Comparison of ENCODE assay signal across 8 cellular contexts in the genomic region with DNA sequence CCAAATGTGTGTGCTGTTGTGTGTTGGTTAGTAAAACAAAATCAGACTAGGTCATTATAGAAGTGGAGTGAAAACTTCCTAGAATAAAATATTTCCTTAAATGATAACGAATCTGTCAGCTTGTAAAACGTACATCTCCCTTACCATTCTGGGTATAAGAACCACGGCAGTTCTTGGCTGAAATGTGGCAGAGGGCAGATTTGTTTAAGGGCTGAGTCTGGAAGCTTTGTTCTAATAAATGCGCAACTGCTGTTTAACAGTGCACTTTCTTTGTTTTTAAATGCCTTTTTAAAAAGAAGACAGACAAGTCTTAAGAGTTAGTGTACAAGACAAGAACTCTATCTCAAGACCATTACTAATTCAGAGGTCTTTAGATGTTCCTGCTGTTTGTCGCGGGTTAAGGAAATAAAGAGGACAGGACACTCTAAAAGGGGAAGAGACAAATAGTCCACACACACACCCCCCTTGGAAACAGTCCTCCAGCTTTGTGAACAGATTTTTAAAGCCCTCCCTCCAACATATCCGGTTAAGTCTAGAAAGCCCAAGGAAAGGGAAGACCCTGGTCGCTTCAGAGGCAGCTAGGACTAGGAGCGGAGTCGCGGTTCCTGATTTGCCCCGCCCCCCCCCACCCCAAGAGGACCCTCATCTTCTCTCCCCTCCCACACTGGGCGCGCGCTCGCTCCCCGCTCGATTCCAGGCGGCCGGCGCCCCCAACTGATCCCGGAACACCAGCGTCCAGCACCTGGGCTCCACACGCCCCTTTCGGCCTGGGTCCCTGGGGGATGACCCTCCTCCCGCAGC. TPM values are rescaled to one million over a fixed set of nuclear protein-coding genes. Genes with fewer than 3 reads are reported as not detected.
DNase-seq lines count a peak whose midpoint lies in the region; ATAC-seq and TF ChIP-seq lines count a peak whose summit lies in the region.

No MANE protein-coding gene starts in this region.

- H3K4me1 Mint-ChIP-seq in activated naive CD8-positive, alpha-beta T cell treated with anti-CD3 and anti-CD28 coated beads, Interleukin-2, amount 10 ng/mL, durations not matched to agents 7 days and 5 days, result peaks cover 34% of the 10 kb centered on the region

- no peaks in the 10 kb centered on the region for H3K9me3 ChIP-seq in trophoblast cell (ENCODE audit: insufficient read depth, low read depth, low read length)

- no CpG with 5 or more reads among the region's 26 CpGs for WGBS in trophoblast cell (ENCODE audit: extremely low coverage, insufficient coverage, insufficient read length)

- H2BK120ac ChIP-seq in trophoblast cell (ENCODE audit: insufficient read depth, low read length, poor library complexity), result peak overlapping the region; percentile 86

- H3K4me3 Mint-ChIP-seq in activated naive CD8-positive, alpha-beta T cell treated with anti-CD3 and anti-CD28 coated beads, Interleukin-2, amount 10 ng/mL, durations not matched to agents 7 days and 5 days, result peak overlapping the region; percentile 88

- peaks cover 4% of the 10 kb centered on the region for H3K79me1 ChIP-seq in trophoblast cell (ENCODE audit: low read length)

- peak overlapping the region; percentile 93 for H4K8ac ChIP-seq in trophoblast cell (ENCODE audit: low read depth, low read length)

- POLR2A ChIA-PET in activated naive CD8-positive, alpha-beta T cell treated with anti-CD3 and anti-CD28 coated beads, Interleukin-2, amount 10 ng/mL, durations not matched to agents 7 days and 5 days (lab: Charles Lee), result interaction anchor here (0.7 to 1.8 kb wide), 11 partner anchors 12 to 1063 kb away, joined by 3 to 7 read pairs (median 4); a partner anchor contains a TSS

- in situ Hi-C loops in GM13976 (cut with MboI; ENCODE audit: low sequenced_read_pairs, unreplicated experiment), result no loop called here

- DNase-seq in GM13976 (ENCODE audit: low spot score) (peak; percentile 18), NCI-H748 (lab: John Stamatoyannopoulos, UW; ENCODE audit: unreplicated experiment) (peak; percentile 75), left ventricle myocardium superior (no peak), trophoblast cell (peak; percentile 2 to 23)
- DNase-seq in activated naive CD8-positive, alpha-beta T cell treated with anti-CD3 and anti-CD28 coated beads, Interleukin-2, amount 10 ng/mL, durations not matched to agents 7 days and 5 days, result no peak

- intact Hi-C loops in left ventricle myocardium superior (cut with micrococcal nuclease), result no loop called here

- H3K4ac ChIP-seq in trophoblast cell (ENCODE audit: low read depth, low read length), result peak overlapping the region; percentile 16

- H3K36me3 Mint-ChIP-seq in activated naive CD8-positive, alpha-beta T cell treated with anti-CD3 and anti-CD28 coated beads, Interleukin-2, amount 10 ng/mL, durations not matched to agents 7 days and 5 days, result peaks cover 25% of the 10 kb centered on the region

- H3K27ac ChIP-seq in ACC112 (ENCODE audit: low read depth, low read length) (peak overlapping the region; percentile 64), trophoblast cell (ENCODE audit: low read depth, low read length) (peak overlapping the region; percentile 89)

- H3K14ac ChIP-seq in trophoblast cell (ENCODE audit: low read length), result peak overlapping the region; percentile 95

- peak overlapping the region; percentile 91 for H3K9ac ChIP-seq in trophoblast cell (ENCODE audit: low read length)

- TF ChIP-seq CTCF in GM13976 (IDR thresholded peaks at IDR 0.05; ENCODE audit: borderline replicate concordance, control extremely low read depth, extremely low read depth, insufficient read depth, missing control alignments), result no peak

- H3K79me2 ChIP-seq in ACC112 (ENCODE audit: control insufficient read depth, insufficient read depth, low read length, unreplicated experiment) (peaks cover 47% of the 10 kb centered on the region), trophoblast cell (ENCODE audit: control insufficient read depth, insufficient read depth, low read length, poor library complexity) (peaks cover 4% of the 10 kb centered on the region)

- no peaks in the 10 kb centered on the region for H3K27me3 Mint-ChIP-seq in activated naive CD8-positive, alpha-beta T cell treated with anti-CD3 and anti-CD28 coated beads, Interleukin-2, amount 10 ng/mL, durations not matched to agents 7 days and 5 days

- H3K36me3 ChIP-seq in ACC112 (ENCODE audit: insufficient read depth, low read length), result peaks cover 11% of the 10 kb centered on the region
- H3K36me3 ChIP-seq in trophoblast cell (ENCODE audit: control insufficient read depth in 1 of 2, insufficient read depth in 2 of 2, low read length in 2 of 2), result peaks cover 3 to 5% of the 10 kb centered on the region in 2 experiments

- H3K4me1 ChIP-seq in ACC112 (ENCODE audit: control insufficient read depth, insufficient read depth, low read length, unreplicated experiment) (peaks cover 12% of the 10 kb centered on the region), trophoblast cell (ENCODE audit: control insufficient read depth in 1 of 2, insufficient read depth in 2 of 2, low read length in 2 of 2) (no peaks in the 10 kb centered on the region)

- peak overlapping the region; percentile 82 for H3K4me2 ChIP-seq in trophoblast cell (ENCODE audit: low read length)

- H3K27me3 ChIP-seq in ACC112 (ENCODE audit: insufficient read depth, low read length), result no peaks in the 10 kb centered on the region
- no peaks in the 10 kb centered on the region for H3K27me3 ChIP-seq in trophoblast cell (ENCODE audit: insufficient read depth, low read length)

- peak; percentile 22 for ATAC-seq in HG03103 (IDR thresholded peaks at IDR 0.05; ENCODE audit: low read depth, unreplicated experiment)
- peak; percentile 3 for ATAC-seq in activated naive CD8-positive, alpha-beta T cell treated with anti-CD3 and anti-CD28 coated beads, Interleukin-2, amount 10 ng/mL, durations not matched to agents 7 days and 5 days (ENCODE audit: low read depth)
- peak; percentile 47 for ATAC-seq in left ventricle myocardium superior
- no peak for ATAC-seq in GM18517 (IDR thresholded peaks at IDR 0.05; ENCODE audit: unreplicated experiment)

- no peaks in the 10 kb centered on the region for H3K9me3 Mint-ChIP-seq in activated naive CD8-positive, alpha-beta T cell treated with anti-CD3 and anti-CD28 coated beads, Interleukin-2, amount 10 ng/mL, durations not matched to agents 7 days and 5 days

- no peak overlapping the region for H3K23ac ChIP-seq in trophoblast cell (ENCODE audit: low read length)

- H3K18ac ChIP-seq in trophoblast cell (ENCODE audit: low read length), result peak overlapping the region; percentile 90

- H4K12ac ChIP-seq in trophoblast cell (ENCODE audit: low read depth, low read length), result peak overlapping the region; percentile 93

- peak overlapping the region; percentile 87 for H3K4me3 ChIP-seq in ACC112 (ENCODE audit: low read depth, low read length)
- H3K4me3 ChIP-seq in trophoblast cell (ENCODE audit: low read depth, low read length), result peak overlapping the region; percentile 77

- H2AFZ ChIP-seq in ACC112 (ENCODE audit: low read length, unreplicated experiment) (peak overlapping the region; percentile 91), trophoblast cell (ENCODE audit: insufficient read depth, low read length, poor library complexity) (peak overlapping the region; percentile 92)

- H4K91ac ChIP-seq in trophoblast cell (ENCODE audit: low read depth, low read length), result peak overlapping the region; percentile 95

- peak overlapping the region; percentile 95 for H2BK5ac ChIP-seq in trophoblast cell (ENCODE audit: low read depth, low read length, poor library complexity)

- H3K27ac Mint-ChIP-seq in activated naive CD8-positive, alpha-beta T cell treated with anti-CD3 and anti-CD28 coated beads, Interleukin-2, amount 10 ng/mL, durations not matched to agents 7 days and 5 days, result peak overlapping the region; percentile 89

- H2AK5ac ChIP-seq in trophoblast cell (ENCODE audit: low read length), result no peak overlapping the region

- H2BK12ac ChIP-seq in trophoblast cell (ENCODE audit: low read length), result no peak overlapping the region

RNA-seq across cellular contexts. Expression of a gene that starts 0.6 kb away (rescaled TPM):
- 100 to 1,000 TPM; 123 to 137 TPM for total RNA-seq in activated naive CD8-positive, alpha-beta T cell treated with anti-CD3 and anti-CD28 coated beads, Interleukin-2, amount 10 ng/mL, durations not matched to agents 7 days and 5 days
- 36.2 TPM for total RNA-seq in left ventricle myocardium superior
- 20.0 and 20.7 TPM in 2 replicates for polyA plus RNA-seq in trophoblast cell (2013)

RNA-seq across cellular contexts. Expression of a gene that starts 34.7 kb away (rescaled TPM):
- 10 to 100 TPM; 22.7 to 29.6 TPM for total RNA-seq in activated naive CD8-positive, alpha-beta T cell treated with anti-CD3 and anti-CD28 coated beads, Interleukin-2, amount 10 ng/mL, durations not matched to agents 7 days and 5 days
- 14.6 TPM for total RNA-seq in left ventricle myocardium superior
- 25.0 and 26.4 TPM in 2 replicates for polyA plus RNA-seq in trophoblast cell (2013)

Comparison
In these comparisons a context has a peak if more than half of its experiments do, and no peak if none do; other contexts are left out.
1. DNase-seq: peak in GM13976 (single experiment), NCI-H748 (single experiment) and trophoblast cell (2 of 2); none in activated naive CD8-positive, alpha-beta T cell treated with anti-CD3 and anti-CD28 coated beads, Interleukin-2, amount 10 ng/mL, durations not matched to agents 7 days and 5 days (single experiment) and left ventricle myocardium superior (single experiment).